In the genomic region with DNA sequence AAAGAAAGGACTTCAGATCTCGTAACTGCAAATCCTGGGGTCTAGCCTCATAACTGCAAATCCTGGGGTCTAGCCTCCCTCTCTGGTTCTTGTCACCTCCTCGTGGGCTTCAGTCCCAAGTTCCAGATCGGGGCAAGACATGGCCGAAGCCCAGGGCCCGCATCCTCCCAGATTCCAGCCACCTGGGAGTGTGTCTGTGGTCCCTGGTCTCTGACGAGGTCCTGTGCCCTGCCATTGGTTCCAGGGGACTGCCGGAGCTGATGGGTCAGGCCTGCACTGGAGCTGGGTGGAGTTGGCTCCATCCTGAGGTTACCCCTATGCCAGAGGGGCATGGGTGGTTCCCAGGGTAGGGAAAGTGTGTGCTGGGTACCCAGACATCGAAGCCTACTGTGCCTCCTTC, we compare ENCODE assay signal across 26 cellular contexts.
"Had no signal": no experiment of that assay in that cellular context is flagged by ENCODE, and none has a peak within 500 bp of the region (broad histone marks: within the 10 kb centered on the region; RNA-seq: fewer than 3 reads in every experiment).

No MANE protein-coding gene starts in this region.

- H3K4me1 ChIP-seq: esophagus squamous epithelium, gastroesophageal sphincter, pancreas, prostate gland, suprapubic skin, thyroid gland, vagina had no signal

- H3K4me3 Mint-ChIP-seq: immature natural killer cell; naive thymus-derived CD4-positive, alpha-beta T cell; neural crest cell; type B pancreatic cell had no signal

- H3K4me1 Mint-ChIP-seq: immature natural killer cell, neural crest cell had no signal

- H3K27ac ChIP-seq: dorsolateral prefrontal cortex, epithelial cell of prostate, esophagus squamous epithelium, gastroesophageal sphincter, pancreas, prostate gland, sigmoid colon, suprapubic skin, thyroid gland, vagina had no signal

- H3K9me3 Mint-ChIP-seq: immature natural killer cell; naive thymus-derived CD4-positive, alpha-beta T cell; neural crest cell; type B pancreatic cell had no signal

- DNase-seq: central memory CD4-positive, alpha-beta T cell; cortex of kidney; effector memory CD4-positive, alpha-beta T cell; esophagus squamous epithelium; foreskin fibroblast; glutamatergic neuron; immature natural killer cell; left colon; mammary epithelial cell; naive thymus-derived CD4-positive, alpha-beta T cell; nucleus accumbens; retina; sigmoid colon; stimulated activated CD4-positive, alpha-beta T cell treated with anti-CD3 and anti-CD28 coated beads, Interleukin-12 subunit alpha, Interleukin-12 subunit beta, amount 100 ng/mL, for 4 hours; stimulated activated naive CD4-positive, alpha-beta T cell treated with Interleukin-2 at 50 U/mL for 16 hours; thyroid gland had no signal

- H3K4me3 ChIP-seq: dorsolateral prefrontal cortex, esophagus squamous epithelium, gastroesophageal sphincter, pancreas, prostate gland, sigmoid colon, skin epidermis, suprapubic skin, thyroid gland, vagina had no signal

- H3K36me3 ChIP-seq: esophagus squamous epithelium, gastroesophageal sphincter, pancreas, prostate gland, sigmoid colon, suprapubic skin, thyroid gland, vagina had no signal

- ATAC-seq: gastroesophageal sphincter; left colon; naive thymus-derived CD4-positive, alpha-beta T cell; pancreas had no signal

- H3K27me3 ChIP-seq: pancreas, thyroid gland, vagina had no signal

- H3K36me3 Mint-ChIP-seq: immature natural killer cell; naive thymus-derived CD4-positive, alpha-beta T cell; type B pancreatic cell had no signal

- H3K27ac Mint-ChIP-seq: immature natural killer cell; naive thymus-derived CD4-positive, alpha-beta T cell; type B pancreatic cell had no signal

- H3K9me3 ChIP-seq: esophagus squamous epithelium, gastroesophageal sphincter, pancreas, prostate gland, sigmoid colon, suprapubic skin, thyroid gland, vagina had no signal
